ENCODE assay signal across 1 cellular context in the genomic region with DNA sequence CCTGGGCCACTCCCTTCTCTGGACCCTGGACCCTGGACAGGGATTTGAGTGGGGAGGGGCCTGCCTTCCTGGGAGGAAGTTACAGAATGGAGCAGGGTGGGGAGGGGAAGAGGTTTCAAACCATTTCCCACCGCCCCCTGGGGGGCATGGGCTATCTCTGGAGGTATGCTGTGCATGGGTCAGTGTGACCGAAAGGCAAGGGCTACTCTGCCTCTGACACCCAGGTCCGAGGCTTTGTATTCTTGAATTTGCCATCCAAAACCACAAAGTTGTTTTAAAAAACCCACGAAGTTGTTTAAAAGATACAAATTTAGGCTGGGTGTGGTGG.
TF ChIP-seq lines count a peak whose summit lies in the region.

No MANE protein-coding gene starts in this region.

TF ChIP-seq in HepG2, 621 proteins besides CTCF, POLR2A, EP300 and RAD21 (continues in another document):
- TF ChIP-seq MATR3 (CRISPR knock-in tag; IDR thresholded peaks at IDR 0.05) (no peak), GABPA (IDR thresholded peaks at IDR 0.05; ENCODE audit: low read depth, low read length) (no peak), GABPA (CRISPR knock-in tag; IDR thresholded peaks at IDR 0.05; ENCODE audit: low read depth) (peak; percentile 49), ADNP (CRISPR knock-in tag; IDR thresholded peaks at IDR 0.05) (no peak), SETDB1 (CRISPR knock-in tag; IDR thresholded peaks at IDR 0.05; ENCODE audit: borderline replicate concordance) (0 out of 2 replicates have a peak, but pooled peaks have one; percentile 74), HNF4G (IDR thresholded peaks at IDR 0.05; ENCODE audit: borderline replicate concordance, low read depth, low read length) (peak; percentile 51), HNF4G (CRISPR knock-in tag; IDR thresholded peaks at IDR 0.05; ENCODE audit: borderline replicate concordance, low read depth) (no peak), KLF6 (CRISPR knock-in tag; IDR thresholded peaks at IDR 0.05) (no peak), ATRX (CRISPR knock-in tag; IDR thresholded peaks at IDR 0.05; ENCODE audit: borderline replicate concordance) (no peak), POLR2AphosphoS2 (IDR thresholded peaks at IDR 0.05; ENCODE audit: low read depth, low read length) (no peak), ZNF296 (CRISPR knock-in tag; conservative IDR thresholded peaks at IDR 0.05) (no peak), RELA (CRISPR knock-in tag; IDR thresholded peaks at IDR 0.05) (no peak), PHF20 (CRISPR knock-in tag; IDR thresholded peaks at IDR 0.05) (0 out of 2 replicates have a peak, but pooled peaks have one; percentile 36), ZNF543 (CRISPR knock-in tag; IDR thresholded peaks at IDR 0.05) (0 out of 2 replicates have a peak, but pooled peaks have one; percentile 19), ZNF317 (CRISPR knock-in tag; IDR thresholded peaks at IDR 0.05) (peak; percentile 92), TCF7L2 (IDR thresholded peaks at IDR 0.05; ENCODE audit: low read depth, low read length) (no peak), ZNF782 (CRISPR knock-in tag; IDR thresholded peaks at IDR 0.05; ENCODE audit: borderline replicate concordance) (no peak), TEAD3 (CRISPR knock-in tag; optimal IDR thresholded peaks at IDR 0.05; ENCODE audit: borderline replicate concordance) (peak; percentile 50), IRF2 (CRISPR knock-in tag; IDR thresholded peaks at IDR 0.05) (0 out of 2 replicates have a peak, but pooled peaks have one; percentile 1), ZBTB8A (CRISPR knock-in tag; IDR thresholded peaks at IDR 0.05; ENCODE audit: borderline replicate concordance, low read depth) (no peak), ZNF768 (CRISPR knock-in tag; IDR thresholded peaks at IDR 0.05) (0 out of 2 replicates have a peak, but pooled peaks have one; percentile 5), GATAD2A (CRISPR knock-in tag; IDR thresholded peaks at IDR 0.05) (0 out of 2 replicates have a peak, but pooled peaks have one; percentile 9), ZFYVE20 (CRISPR knock-in tag; IDR thresholded peaks at IDR 0.05; ENCODE audit: borderline replicate concordance, low read depth) (no peak), ZFY (CRISPR knock-in tag; IDR thresholded peaks at IDR 0.05) (no peak), MZF1 (CRISPR knock-in tag; IDR thresholded peaks at IDR 0.05; ENCODE audit: borderline replicate concordance) (no peak), SALL2 (CRISPR knock-in tag; IDR thresholded peaks at IDR 0.05) (no peak), ZNF572 (CRISPR knock-in tag; IDR thresholded peaks at IDR 0.05) (0 out of 2 replicates have a peak, but pooled peaks have one; percentile 13), ARNT (IDR thresholded peaks at IDR 0.05) (no peak), TOE1 (CRISPR knock-in tag; IDR thresholded peaks at IDR 0.05) (0 out of 2 replicates have a peak, but pooled peaks have one; percentile 21), SAP130 (CRISPR knock-in tag; IDR thresholded peaks at IDR 0.05; ENCODE audit: low read depth) (peak; percentile 17; the same call in 1 of the 2 replicates), KLF16 (CRISPR knock-in tag; IDR thresholded peaks at IDR 0.05) (no peak), XRCC5 (optimal IDR thresholded peaks at IDR 0.05; ENCODE audit: low read length) (no peak), MTA1 (CRISPR knock-in tag; IDR thresholded peaks at IDR 0.05; ENCODE audit: borderline replicate concordance) (0 out of 2 replicates have a peak, but pooled peaks have one; percentile 15), ZNF724P (CRISPR knock-in tag; IDR thresholded peaks at IDR 0.05; ENCODE audit: borderline replicate concordance) (0 out of 2 replicates have a peak, but pooled peaks have one; percentile 57), CENPX (CRISPR knock-in tag; IDR thresholded peaks at IDR 0.05) (no peak), ZMAT3 (CRISPR knock-in tag; conservative IDR thresholded peaks at IDR 0.05) (no peak)
- TF ChIP-seq, protein P1, sequence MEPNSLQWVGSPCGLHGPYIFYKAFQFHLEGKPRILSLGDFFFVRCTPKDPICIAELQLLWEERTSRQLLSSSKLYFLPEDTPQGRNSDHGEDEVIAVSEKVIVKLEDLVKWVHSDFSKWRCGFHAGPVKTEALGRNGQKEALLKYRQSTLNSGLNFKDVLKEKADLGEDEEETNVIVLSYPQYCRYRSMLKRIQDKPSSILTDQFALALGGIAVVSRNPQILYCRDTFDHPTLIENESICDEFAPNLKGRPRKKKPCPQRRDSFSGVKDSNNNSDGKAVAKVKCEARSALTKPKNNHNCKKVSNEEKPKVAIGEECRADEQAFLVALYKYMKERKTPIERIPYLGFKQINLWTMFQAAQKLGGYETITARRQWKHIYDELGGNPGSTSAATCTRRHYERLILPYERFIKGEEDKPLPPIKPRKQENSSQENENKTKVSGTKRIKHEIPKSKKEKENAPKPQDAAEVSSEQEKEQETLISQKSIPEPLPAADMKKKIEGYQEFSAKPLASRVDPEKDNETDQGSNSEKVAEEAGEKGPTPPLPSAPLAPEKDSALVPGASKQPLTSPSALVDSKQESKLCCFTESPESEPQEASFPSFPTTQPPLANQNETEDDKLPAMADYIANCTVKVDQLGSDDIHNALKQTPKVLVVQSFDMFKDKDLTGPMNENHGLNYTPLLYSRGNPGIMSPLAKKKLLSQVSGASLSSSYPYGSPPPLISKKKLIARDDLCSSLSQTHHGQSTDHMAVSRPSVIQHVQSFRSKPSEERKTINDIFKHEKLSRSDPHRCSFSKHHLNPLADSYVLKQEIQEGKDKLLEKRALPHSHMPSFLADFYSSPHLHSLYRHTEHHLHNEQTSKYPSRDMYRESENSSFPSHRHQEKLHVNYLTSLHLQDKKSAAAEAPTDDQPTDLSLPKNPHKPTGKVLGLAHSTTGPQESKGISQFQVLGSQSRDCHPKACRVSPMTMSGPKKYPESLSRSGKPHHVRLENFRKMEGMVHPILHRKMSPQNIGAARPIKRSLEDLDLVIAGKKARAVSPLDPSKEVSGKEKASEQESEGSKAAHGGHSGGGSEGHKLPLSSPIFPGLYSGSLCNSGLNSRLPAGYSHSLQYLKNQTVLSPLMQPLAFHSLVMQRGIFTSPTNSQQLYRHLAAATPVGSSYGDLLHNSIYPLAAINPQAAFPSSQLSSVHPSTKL (CRISPR knock-in tag; IDR thresholded peaks at IDR 0.05), result 0 out of 2 replicates have a peak, but pooled peaks have one; percentile 2
- TF ChIP-seq, protein P2, sequence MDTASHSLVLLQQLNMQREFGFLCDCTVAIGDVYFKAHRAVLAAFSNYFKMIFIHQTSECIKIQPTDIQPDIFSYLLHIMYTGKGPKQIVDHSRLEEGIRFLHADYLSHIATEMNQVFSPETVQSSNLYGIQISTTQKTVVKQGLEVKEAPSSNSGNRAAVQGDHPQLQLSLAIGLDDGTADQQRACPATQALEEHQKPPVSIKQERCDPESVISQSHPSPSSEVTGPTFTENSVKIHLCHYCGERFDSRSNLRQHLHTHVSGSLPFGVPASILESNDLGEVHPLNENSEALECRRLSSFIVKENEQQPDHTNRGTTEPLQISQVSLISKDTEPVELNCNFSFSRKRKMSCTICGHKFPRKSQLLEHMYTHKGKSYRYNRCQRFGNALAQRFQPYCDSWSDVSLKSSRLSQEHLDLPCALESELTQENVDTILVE (CRISPR knock-in tag; IDR thresholded peaks at IDR 0.05), result no peak
- TF ChIP-seq, protein P3, sequence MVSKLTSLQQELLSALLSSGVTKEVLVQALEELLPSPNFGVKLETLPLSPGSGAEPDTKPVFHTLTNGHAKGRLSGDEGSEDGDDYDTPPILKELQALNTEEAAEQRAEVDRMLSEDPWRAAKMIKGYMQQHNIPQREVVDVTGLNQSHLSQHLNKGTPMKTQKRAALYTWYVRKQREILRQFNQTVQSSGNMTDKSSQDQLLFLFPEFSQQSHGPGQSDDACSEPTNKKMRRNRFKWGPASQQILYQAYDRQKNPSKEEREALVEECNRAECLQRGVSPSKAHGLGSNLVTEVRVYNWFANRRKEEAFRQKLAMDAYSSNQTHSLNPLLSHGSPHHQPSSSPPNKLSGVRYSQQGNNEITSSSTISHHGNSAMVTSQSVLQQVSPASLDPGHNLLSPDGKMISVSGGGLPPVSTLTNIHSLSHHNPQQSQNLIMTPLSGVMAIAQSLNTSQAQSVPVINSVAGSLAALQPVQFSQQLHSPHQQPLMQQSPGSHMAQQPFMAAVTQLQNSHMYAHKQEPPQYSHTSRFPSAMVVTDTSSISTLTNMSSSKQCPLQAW (CRISPR knock-in tag; IDR thresholded peaks at IDR 0.05), result peak; percentile 49; the same call in 1 of the 2 replicates
- TF ChIP-seq, protein P4, sequence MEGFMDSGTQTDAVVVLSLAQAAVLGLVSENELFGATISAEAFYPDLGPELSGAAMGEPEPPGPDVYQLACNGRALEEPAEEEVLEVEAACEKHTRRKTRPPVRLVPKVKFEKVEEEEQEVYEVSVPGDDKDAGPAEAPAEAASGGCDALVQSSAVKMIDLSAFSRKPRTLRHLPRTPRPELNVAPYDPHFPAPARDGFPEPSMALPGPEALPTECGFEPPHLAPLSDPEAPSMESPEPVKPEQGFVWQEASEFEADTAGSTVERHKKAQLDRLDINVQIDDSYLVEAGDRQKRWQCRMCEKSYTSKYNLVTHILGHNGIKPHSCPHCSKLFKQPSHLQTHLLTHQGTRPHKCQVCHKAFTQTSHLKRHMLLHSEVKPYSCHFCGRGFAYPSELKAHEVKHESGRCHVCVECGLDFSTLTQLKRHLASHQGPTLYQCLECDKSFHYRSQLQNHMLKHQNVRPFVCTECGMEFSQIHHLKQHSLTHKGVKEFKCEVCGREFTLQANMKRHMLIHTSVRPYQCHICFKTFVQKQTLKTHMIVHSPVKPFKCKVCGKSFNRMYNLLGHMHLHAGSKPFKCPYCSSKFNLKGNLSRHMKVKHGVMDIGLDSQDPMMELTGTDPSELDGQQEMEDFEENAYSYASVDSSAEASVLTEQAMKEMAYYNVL (CRISPR knock-in tag; IDR thresholded peaks at IDR 0.05; ENCODE audit: borderline replicate concordance), result no peak
- TF ChIP-seq, protein P5, sequence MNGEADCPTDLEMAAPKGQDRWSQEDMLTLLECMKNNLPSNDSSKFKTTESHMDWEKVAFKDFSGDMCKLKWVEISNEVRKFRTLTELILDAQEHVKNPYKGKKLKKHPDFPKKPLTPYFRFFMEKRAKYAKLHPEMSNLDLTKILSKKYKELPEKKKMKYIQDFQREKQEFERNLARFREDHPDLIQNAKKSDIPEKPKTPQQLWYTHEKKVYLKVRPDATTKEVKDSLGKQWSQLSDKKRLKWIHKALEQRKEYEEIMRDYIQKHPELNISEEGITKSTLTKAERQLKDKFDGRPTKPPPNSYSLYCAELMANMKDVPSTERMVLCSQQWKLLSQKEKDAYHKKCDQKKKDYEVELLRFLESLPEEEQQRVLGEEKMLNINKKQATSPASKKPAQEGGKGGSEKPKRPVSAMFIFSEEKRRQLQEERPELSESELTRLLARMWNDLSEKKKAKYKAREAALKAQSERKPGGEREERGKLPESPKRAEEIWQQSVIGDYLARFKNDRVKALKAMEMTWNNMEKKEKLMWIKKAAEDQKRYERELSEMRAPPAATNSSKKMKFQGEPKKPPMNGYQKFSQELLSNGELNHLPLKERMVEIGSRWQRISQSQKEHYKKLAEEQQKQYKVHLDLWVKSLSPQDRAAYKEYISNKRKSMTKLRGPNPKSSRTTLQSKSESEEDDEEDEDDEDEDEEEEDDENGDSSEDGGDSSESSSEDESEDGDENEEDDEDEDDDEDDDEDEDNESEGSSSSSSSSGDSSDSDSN (CRISPR knock-in tag; IDR thresholded peaks at IDR 0.05), result no peak; the same call in 1 of the 2 replicates
- TF ChIP-seq, protein P6, sequence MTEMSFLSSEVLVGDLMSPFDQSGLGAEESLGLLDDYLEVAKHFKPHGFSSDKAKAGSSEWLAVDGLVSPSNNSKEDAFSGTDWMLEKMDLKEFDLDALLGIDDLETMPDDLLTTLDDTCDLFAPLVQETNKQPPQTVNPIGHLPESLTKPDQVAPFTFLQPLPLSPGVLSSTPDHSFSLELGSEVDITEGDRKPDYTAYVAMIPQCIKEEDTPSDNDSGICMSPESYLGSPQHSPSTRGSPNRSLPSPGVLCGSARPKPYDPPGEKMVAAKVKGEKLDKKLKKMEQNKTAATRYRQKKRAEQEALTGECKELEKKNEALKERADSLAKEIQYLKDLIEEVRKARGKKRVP (CRISPR knock-in tag; IDR thresholded peaks at IDR 0.05), result no peak
- TF ChIP-seq, protein P7, sequence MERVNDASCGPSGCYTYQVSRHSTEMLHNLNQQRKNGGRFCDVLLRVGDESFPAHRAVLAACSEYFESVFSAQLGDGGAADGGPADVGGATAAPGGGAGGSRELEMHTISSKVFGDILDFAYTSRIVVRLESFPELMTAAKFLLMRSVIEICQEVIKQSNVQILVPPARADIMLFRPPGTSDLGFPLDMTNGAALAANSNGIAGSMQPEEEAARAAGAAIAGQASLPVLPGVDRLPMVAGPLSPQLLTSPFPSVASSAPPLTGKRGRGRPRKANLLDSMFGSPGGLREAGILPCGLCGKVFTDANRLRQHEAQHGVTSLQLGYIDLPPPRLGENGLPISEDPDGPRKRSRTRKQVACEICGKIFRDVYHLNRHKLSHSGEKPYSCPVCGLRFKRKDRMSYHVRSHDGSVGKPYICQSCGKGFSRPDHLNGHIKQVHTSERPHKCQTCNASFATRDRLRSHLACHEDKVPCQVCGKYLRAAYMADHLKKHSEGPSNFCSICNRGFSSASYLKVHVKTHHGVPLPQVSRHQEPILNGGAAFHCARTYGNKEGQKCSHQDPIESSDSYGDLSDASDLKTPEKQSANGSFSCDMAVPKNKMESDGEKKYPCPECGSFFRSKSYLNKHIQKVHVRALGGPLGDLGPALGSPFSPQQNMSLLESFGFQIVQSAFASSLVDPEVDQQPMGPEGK (CRISPR knock-in tag; IDR thresholded peaks at IDR 0.05), result peak; percentile 71
- TF ChIP-seq, protein P8, sequence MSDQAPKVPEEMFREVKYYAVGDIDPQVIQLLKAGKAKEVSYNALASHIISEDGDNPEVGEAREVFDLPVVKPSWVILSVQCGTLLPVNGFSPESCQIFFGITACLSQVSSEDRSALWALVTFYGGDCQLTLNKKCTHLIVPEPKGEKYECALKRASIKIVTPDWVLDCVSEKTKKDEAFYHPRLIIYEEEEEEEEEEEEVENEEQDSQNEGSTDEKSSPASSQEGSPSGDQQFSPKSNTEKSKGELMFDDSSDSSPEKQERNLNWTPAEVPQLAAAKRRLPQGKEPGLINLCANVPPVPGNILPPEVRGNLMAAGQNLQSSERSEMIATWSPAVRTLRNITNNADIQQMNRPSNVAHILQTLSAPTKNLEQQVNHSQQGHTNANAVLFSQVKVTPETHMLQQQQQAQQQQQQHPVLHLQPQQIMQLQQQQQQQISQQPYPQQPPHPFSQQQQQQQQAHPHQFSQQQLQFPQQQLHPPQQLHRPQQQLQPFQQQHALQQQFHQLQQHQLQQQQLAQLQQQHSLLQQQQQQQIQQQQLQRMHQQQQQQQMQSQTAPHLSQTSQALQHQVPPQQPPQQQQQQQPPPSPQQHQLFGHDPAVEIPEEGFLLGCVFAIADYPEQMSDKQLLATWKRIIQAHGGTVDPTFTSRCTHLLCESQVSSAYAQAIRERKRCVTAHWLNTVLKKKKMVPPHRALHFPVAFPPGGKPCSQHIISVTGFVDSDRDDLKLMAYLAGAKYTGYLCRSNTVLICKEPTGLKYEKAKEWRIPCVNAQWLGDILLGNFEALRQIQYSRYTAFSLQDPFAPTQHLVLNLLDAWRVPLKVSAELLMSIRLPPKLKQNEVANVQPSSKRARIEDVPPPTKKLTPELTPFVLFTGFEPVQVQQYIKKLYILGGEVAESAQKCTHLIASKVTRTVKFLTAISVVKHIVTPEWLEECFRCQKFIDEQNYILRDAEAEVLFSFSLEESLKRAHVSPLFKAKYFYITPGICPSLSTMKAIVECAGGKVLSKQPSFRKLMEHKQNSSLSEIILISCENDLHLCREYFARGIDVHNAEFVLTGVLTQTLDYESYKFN (CRISPR knock-in tag; conservative IDR thresholded peaks at IDR 0.05), result 0 out of 2 replicates have a peak, but pooled peaks have one; percentile 6
